Comparison of ENCODE assay signal across 1 cellular context in the genomic region with DNA sequence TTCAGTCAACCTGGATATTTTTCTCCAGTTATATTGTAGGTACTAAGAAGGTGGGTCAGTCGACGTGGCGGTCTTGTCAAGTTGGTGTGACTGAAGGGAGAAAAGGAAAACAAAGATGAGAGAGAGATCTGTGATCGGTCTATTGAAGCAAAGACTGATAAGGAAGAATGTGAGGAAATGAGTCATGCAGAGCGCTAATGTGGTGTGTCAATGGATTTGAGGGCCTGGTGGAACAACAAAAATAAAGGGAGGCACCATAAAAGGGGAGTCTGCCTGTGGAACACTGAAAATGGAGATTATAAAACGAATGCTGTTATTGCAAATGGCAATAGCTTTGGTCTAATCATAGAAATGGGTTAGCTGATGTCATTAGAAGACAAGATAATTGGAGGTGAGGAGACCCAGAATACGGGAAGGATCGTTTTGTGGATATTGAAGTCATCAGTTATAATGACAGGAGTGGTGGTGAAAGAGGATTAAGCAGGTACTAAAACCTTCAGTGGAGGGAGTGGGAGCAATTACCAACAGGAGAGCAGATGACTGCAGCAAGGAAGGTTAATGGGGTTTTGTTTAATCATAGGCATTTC.
TF ChIP-seq lines count a peak whose summit lies in the region.

No MANE protein-coding gene starts in this region.

TF ChIP-seq in HepG2, 621 proteins besides CTCF, POLR2A, EP300 and RAD21:
- TF ChIP-seq, protein P1, sequence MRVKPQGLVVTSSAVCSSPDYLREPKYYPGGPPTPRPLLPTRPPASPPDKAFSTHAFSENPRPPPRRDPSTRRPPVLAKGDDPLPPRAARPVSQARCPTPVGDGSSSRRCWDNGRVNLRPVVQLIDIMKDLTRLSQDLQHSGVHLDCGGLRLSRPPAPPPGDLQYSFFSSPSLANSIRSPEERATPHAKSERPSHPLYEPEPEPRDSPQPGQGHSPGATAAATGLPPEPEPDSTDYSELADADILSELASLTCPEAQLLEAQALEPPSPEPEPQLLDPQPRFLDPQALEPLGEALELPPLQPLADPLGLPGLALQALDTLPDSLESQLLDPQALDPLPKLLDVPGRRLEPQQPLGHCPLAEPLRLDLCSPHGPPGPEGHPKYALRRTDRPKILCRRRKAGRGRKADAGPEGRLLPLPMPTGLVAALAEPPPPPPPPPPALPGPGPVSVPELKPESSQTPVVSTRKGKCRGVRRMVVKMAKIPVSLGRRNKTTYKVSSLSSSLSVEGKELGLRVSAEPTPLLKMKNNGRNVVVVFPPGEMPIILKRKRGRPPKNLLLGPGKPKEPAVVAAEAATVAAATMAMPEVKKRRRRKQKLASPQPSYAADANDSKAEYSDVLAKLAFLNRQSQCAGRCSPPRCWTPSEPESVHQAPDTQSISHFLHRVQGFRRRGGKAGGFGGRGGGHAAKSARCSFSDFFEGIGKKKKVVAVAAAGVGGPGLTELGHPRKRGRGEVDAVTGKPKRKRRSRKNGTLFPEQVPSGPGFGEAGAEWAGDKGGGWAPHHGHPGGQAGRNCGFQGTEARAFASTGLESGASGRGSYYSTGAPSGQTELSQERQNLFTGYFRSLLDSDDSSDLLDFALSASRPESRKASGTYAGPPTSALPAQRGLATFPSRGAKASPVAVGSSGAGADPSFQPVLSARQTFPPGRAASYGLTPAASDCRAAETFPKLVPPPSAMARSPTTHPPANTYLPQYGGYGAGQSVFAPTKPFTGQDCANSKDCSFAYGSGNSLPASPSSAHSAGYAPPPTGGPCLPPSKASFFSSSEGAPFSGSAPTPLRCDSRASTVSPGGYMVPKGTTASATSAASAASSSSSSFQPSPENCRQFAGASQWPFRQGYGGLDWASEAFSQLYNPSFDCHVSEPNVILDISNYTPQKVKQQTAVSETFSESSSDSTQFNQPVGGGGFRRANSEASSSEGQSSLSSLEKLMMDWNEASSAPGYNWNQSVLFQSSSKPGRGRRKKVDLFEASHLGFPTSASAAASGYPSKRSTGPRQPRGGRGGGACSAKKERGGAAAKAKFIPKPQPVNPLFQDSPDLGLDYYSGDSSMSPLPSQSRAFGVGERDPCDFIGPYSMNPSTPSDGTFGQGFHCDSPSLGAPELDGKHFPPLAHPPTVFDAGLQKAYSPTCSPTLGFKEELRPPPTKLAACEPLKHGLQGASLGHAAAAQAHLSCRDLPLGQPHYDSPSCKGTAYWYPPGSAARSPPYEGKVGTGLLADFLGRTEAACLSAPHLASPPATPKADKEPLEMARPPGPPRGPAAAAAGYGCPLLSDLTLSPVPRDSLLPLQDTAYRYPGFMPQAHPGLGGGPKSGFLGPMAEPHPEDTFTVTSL (CRISPR knock-in tag; IDR thresholded peaks at IDR 0.05; ENCODE audit: borderline replicate concordance), result no peak
- TF ChIP-seq, protein P2, sequence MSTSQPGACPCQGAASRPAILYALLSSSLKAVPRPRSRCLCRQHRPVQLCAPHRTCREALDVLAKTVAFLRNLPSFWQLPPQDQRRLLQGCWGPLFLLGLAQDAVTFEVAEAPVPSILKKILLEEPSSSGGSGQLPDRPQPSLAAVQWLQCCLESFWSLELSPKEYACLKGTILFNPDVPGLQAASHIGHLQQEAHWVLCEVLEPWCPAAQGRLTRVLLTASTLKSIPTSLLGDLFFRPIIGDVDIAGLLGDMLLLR (CRISPR knock-in tag; IDR thresholded peaks at IDR 0.05), result no peak
- TF ChIP-seq ZNF3 (CRISPR knock-in tag; IDR thresholded peaks at IDR 0.05) (no peak), SIX4 (CRISPR knock-in tag; IDR thresholded peaks at IDR 0.05) (no peak), ZNF383 (CRISPR knock-in tag; IDR thresholded peaks at IDR 0.05; ENCODE audit: borderline replicate concordance) (no peak), SP140L (CRISPR knock-in tag; IDR thresholded peaks at IDR 0.05; ENCODE audit: borderline replicate concordance) (no peak), THAP9 (CRISPR knock-in tag; IDR thresholded peaks at IDR 0.05; ENCODE audit: borderline replicate concordance) (no peak), CHD2 (IDR thresholded peaks at IDR 0.05; ENCODE audit: low read depth, low read length) (no peak), KLF9 (CRISPR knock-in tag; IDR thresholded peaks at IDR 0.05; ENCODE audit: low read depth) (no peak), JUN (CRISPR knock-in tag; IDR thresholded peaks at IDR 0.05) (no peak), ZNF709 (CRISPR knock-in tag; IDR thresholded peaks at IDR 0.05) (no peak), ZNF282 (IDR thresholded peaks at IDR 0.05; ENCODE audit: partially characterized antibody) (no peak), ZMYM2 (CRISPR knock-in tag; IDR thresholded peaks at IDR 0.05) (no peak)
- TF ChIP-seq, protein P3, sequence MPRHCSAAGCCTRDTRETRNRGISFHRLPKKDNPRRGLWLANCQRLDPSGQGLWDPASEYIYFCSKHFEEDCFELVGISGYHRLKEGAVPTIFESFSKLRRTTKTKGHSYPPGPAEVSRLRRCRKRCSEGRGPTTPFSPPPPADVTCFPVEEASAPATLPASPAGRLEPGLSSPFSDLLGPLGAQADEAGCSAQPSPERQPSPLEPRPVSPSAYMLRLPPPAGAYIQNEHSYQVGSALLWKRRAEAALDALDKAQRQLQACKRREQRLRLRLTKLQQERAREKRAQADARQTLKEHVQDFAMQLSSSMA (CRISPR knock-in tag; IDR thresholded peaks at IDR 0.05), result no peak
- TF ChIP-seq, protein P4, sequence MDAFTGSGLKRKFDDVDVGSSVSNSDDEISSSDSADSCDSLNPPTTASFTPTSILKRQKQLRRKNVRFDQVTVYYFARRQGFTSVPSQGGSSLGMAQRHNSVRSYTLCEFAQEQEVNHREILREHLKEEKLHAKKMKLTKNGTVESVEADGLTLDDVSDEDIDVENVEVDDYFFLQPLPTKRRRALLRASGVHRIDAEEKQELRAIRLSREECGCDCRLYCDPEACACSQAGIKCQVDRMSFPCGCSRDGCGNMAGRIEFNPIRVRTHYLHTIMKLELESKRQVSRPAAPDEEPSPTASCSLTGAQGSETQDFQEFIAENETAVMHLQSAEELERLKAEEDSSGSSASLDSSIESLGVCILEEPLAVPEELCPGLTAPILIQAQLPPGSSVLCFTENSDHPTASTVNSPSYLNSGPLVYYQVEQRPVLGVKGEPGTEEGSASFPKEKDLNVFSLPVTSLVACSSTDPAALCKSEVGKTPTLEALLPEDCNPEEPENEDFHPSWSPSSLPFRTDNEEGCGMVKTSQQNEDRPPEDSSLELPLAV (CRISPR knock-in tag; conservative IDR thresholded peaks at IDR 0.05; ENCODE audit: low read depth), result no peak
